8 cellular contexts compared by ENCODE assay signal in genomic region chr2:239991689-239992314, GRCh38. TPM values are rescaled to one million over a fixed set of nuclear protein-coding genes. Genes with fewer than 3 reads are reported as not detected.
DNase-seq lines count a peak whose midpoint lies in the region; ATAC-seq and TF ChIP-seq lines count a peak whose summit lies in the region.

No MANE protein-coding gene starts in this region.

- H3K9me2 ChIP-seq in MM.1S (replicated peaks; ENCODE audit: insufficient read depth, low read length) = no peaks in the 10 kb centered on the region

- H3K4ac ChIP-seq in neuronal stem cell (ENCODE audit: low read length) = no peak overlapping the region

- H4K20me1 ChIP-seq in MM.1S (ENCODE audit: insufficient read depth, low read length) = no peaks in the 10 kb centered on the region

- H3K4me1 ChIP-seq in MM.1S (ENCODE audit: low read length) (peaks cover 16% of the 10 kb centered on the region), neuronal stem cell (ENCODE audit: control insufficient read depth in 2 of 2, insufficient read depth in 1 of 2, low read depth in 1 of 2, low read length in 2 of 2) (no peaks in the 10 kb centered on the region)

- H3K4me3 Mint-ChIP-seq in T-cell = no peak overlapping the region

- peaks cover 8% of the 10 kb centered on the region; the same call in 1 of the 2 replicates for H3F3A ChIP-seq in MM.1S (ENCODE audit: insufficient read depth, low read length)

- POLR2A ChIA-PET in T-cell (lab: Charles Lee) = no interaction called here

- no peak overlapping the region for H3K27ac Mint-ChIP-seq in T-cell

- no peak overlapping the region for H2AFZ ChIP-seq in MM.1S (ENCODE audit: low read length)
- H2AFZ ChIP-seq in neuronal stem cell (ENCODE audit: low read length) = no peak overlapping the region

- no peaks in the 10 kb centered on the region for H3K27me3 ChIP-seq in MM.1S (replicated peaks; ENCODE audit: insufficient read depth, low read length)
- H3K27me3 ChIP-seq in neuronal stem cell (ENCODE audit: control insufficient read depth in 3 of 3, insufficient read depth in 3 of 3, low read depth in 1 of 3, low read length in 3 of 3) = no peaks in the 10 kb centered on the region

- no peak overlapping the region for H2BK12ac ChIP-seq in neuronal stem cell (ENCODE audit: low read length)

- DNase-seq in NCI-H510A treated with DMSO at 0.1 percent for 48 hours (lab: John Stamatoyannopoulos, UW) (peak; percentile 45), NCI-H510A (lab: John Stamatoyannopoulos, UW) (no peak), MM.1S (peak; percentile 58), T-cell (peak in 3 of 34 experiments; percentile 9 to 20 (median 11)), fibroblast of mammary gland (ENCODE audit: low read depth) (peak; percentile 73), neuronal stem cell (ENCODE audit: low spot score) (peak; percentile 32)
- no peak for DNase-seq in effector CD4-positive, alpha-beta T cell
- no peak for DNase-seq in stimulated activated CD4-positive, alpha-beta T cell treated with anti-CD3 and anti-CD28 coated beads, Interleukin-4, amount 100 ng/mL, for 1 hour

- no peaks in the 10 kb centered on the region for H3K27me3 Mint-ChIP-seq in T-cell

- no peak overlapping the region for H2BK5ac ChIP-seq in neuronal stem cell (ENCODE audit: low read length)

- WGBS in neuronal stem cell (ENCODE audit: extremely low coverage in 2 of 2, insufficient read length in 2 of 2, insufficient replicate concordance in 1 of 2), 2 donors = no CpG with 5 or more reads among the region's 3 CpGs

- H3K4me1 Mint-ChIP-seq in T-cell = no peaks in the 10 kb centered on the region

- peak; percentile 69 for TF ChIP-seq CTCF in MM.1S (IDR thresholded peaks at IDR 0.05; ENCODE audit: low read length)
- peak; percentile 87 for TF ChIP-seq CTCF in fibroblast of mammary gland (conservative IDR thresholded peaks at IDR 0.05; ENCODE audit: control insufficient read depth, insufficient read depth, low read depth, low read length)

- H3K4me3 ChIP-seq in MM.1S (ENCODE audit: low read length) (no peak overlapping the region), fibroblast of mammary gland (ENCODE audit: control insufficient read depth, low read depth, low read length) (no peak overlapping the region), neuronal stem cell (ENCODE audit: low read length in 2 of 2) (no peak overlapping the region)

- no peak overlapping the region for H3K14ac ChIP-seq in neuronal stem cell (ENCODE audit: low read length)

- no peak overlapping the region for H2BK15ac ChIP-seq in neuronal stem cell (ENCODE audit: low read length)

- H3K9ac ChIP-seq in MM.1S (ENCODE audit: low read length) = no peak overlapping the region
- H3K9ac ChIP-seq in neuronal stem cell (ENCODE audit: low read depth, low read length, poor library complexity) = no peak overlapping the region

- H2AK5ac ChIP-seq in neuronal stem cell (ENCODE audit: low read depth, low read length) = no peak overlapping the region

- H3K9me3 ChIP-seq in MM.1S (replicated peaks; ENCODE audit: insufficient read depth, low read length) (no peaks in the 10 kb centered on the region), neuronal stem cell (replicated peaks in 1 of 2; ENCODE audit: control insufficient read depth in 2 of 2, insufficient read depth in 1 of 2, low read depth in 1 of 2, low read length in 2 of 2) (peaks cover 0 to 7% of the 10 kb centered on the region in 2 donors)

- H2BK120ac ChIP-seq in neuronal stem cell (ENCODE audit: low read depth, low read length) = no peak overlapping the region

- H4K8ac ChIP-seq in neuronal stem cell (ENCODE audit: low read depth, low read length) = no peak overlapping the region

- no peak overlapping the region for H4K91ac ChIP-seq in neuronal stem cell (ENCODE audit: low read depth, low read length, poor library complexity)

- H3K23ac ChIP-seq in neuronal stem cell (ENCODE audit: low read depth, low read length, poor library complexity) = no peak overlapping the region

- no peak overlapping the region for H3K18ac ChIP-seq in neuronal stem cell (ENCODE audit: low read length)

- H3K27ac ChIP-seq in MM.1S (ENCODE audit: low read length) (no peak overlapping the region), neuronal stem cell (replicated peaks; ENCODE audit: low read length) (no peak overlapping the region)

- H3K79me1 ChIP-seq in neuronal stem cell (ENCODE audit: low read depth, low read length) = no peaks in the 10 kb centered on the region

- CTCF ChIA-PET in T-cell (lab: Charles Lee) = interaction anchor here in 1 of 2 donors (0.6 to 1.4 kb wide), 3 partner anchors 57 to 113 kb away, joined by 3 to 4 read pairs (median 3); no protein-coding TSS in a partner anchor

- H3K36me3 Mint-ChIP-seq in T-cell = peaks cover 47% of the 10 kb centered on the region

- peak in 3 of 4 experiments; percentile 45 to 64 (median 50) for ATAC-seq in T-cell (replicated peaks in 1 of 4)

- H3K36me3 ChIP-seq in MM.1S (replicated peaks; ENCODE audit: insufficient read depth, low read length) (peaks cover 5% of the 10 kb centered on the region), neuronal stem cell (replicated peaks in 1 of 2; ENCODE audit: control insufficient read depth in 2 of 2, insufficient read depth in 2 of 2, low read length in 2 of 2) (peaks cover 15 to 72% of the 10 kb centered on the region in 2 donors)

- H3K4me2 ChIP-seq in MM.1S (ENCODE audit: low read depth, low read length) (0 out of 2 replicates have a peak overlapping the region, but pooled peaks have one; percentile 9), neuronal stem cell (ENCODE audit: insufficient read depth, low read length, poor library complexity, severe bottlenecking) (no peak overlapping the region)

- H3K79me2 ChIP-seq in MM.1S (ENCODE audit: low read length) = peaks cover 6% of the 10 kb centered on the region; the same call in 1 of the 2 replicates

- no peaks in the 10 kb centered on the region for H3K9me3 Mint-ChIP-seq in T-cell

RNA-seq across cellular contexts. Expression of gene NDUFA10, which starts 33.3 kb away (rescaled TPM):
- 100 to 1,000 TPM in 1 of 5 donors, 10 to 100 TPM in 4; 80.6 to 106 (median 97.0) TPM for total RNA-seq in T-cell
- polyA plus RNA-seq in neuronal stem cell (2013, experiment 1 of 2) = 59.9 TPM
- polyA plus RNA-seq in neuronal stem cell (2013, experiment 2 of 2) = 58.4 TPM

RNA-seq across cellular contexts. Expression of gene OR6B2, which starts 38.4 kb away (rescaled TPM):
- not detected for total RNA-seq in T-cell
- polyA plus RNA-seq in neuronal stem cell (2013, experiment 1 of 2) = not detected
- polyA plus RNA-seq in neuronal stem cell (2013, experiment 2 of 2) = not detected

Comparison
In these comparisons a context has a peak if more than half of its experiments do, and no peak if none do; other contexts are left out.
1. DNase-seq: peak in NCI-H510A treated with DMSO at 0.1 percent for 48 hours (single experiment), MM.1S (single experiment), fibroblast of mammary gland (single experiment) and neuronal stem cell (single experiment); none in NCI-H510A (single experiment), effector CD4-positive, alpha-beta T cell (single experiment) and stimulated activated CD4-positive, alpha-beta T cell treated with anti-CD3 and anti-CD28 coated beads, Interleukin-4, amount 100 ng/mL, for 1 hour (single experiment).